Comparison of ENCODE assay signal across 10 cellular contexts in genomic region chr3:189652042-189652441, GRCh38. TPM values are rescaled to one million over a fixed set of nuclear protein-coding genes. Genes with fewer than 3 reads are reported as not detected.
A peak's percentile ranks its signal among the peaks of the same experiment; 100 is the strongest.
DNase-seq lines count a peak whose midpoint lies in the region; ATAC-seq and TF ChIP-seq lines count a peak whose summit lies in the region.
"Had no signal": no experiment of that assay in that cellular context is flagged by ENCODE, and none has a peak within 500 bp of the region (broad histone marks: within the 10 kb centered on the region; RNA-seq: fewer than 3 reads in every experiment).

No MANE protein-coding gene starts in this region.

- H2AFZ ChIP-seq in fibroblast of lung (ENCODE audit: low read length) = no peak overlapping the region

- peak; percentile 58 to 60 for TF ChIP-seq CTCF in fibroblast of lung (conservative IDR thresholded peaks at IDR 0.05 in 1 of 2, IDR thresholded peaks at IDR 0.05 in 1 of 2; ENCODE audit: low read depth in 1 of 2, low read length in 2 of 2)

- H3K4me2 ChIP-seq in fibroblast of lung (ENCODE audit: extremely low read depth, insufficient read depth, low read length) = no peak overlapping the region

- no peaks in the 10 kb centered on the region for H3K27me3 ChIP-seq in NT2/D1 (ENCODE audit: insufficient read depth, insufficient read length)
- no peaks in the 10 kb centered on the region for H3K27me3 ChIP-seq in fibroblast of lung (ENCODE audit: control insufficient read depth, insufficient read depth, low read length)

- H3K27ac ChIP-seq in fibroblast of lung (ENCODE audit: insufficient read depth, low read length) = no peak overlapping the region

- H3K9ac ChIP-seq in NT2/D1 (ENCODE audit: insufficient read length, low read depth) = no peak overlapping the region
- no peak overlapping the region for H3K9ac ChIP-seq in fibroblast of lung (ENCODE audit: insufficient read depth, low read length)

- no peaks in the 10 kb centered on the region for H4K20me1 ChIP-seq in fibroblast of lung (ENCODE audit: control insufficient read depth, extremely low read depth, insufficient read depth, low read length)

- H3K79me2 ChIP-seq in fibroblast of lung (ENCODE audit: control insufficient read depth, insufficient read depth, low read length) = no peaks in the 10 kb centered on the region

- no peaks in the 10 kb centered on the region for H3K36me3 ChIP-seq in NT2/D1 (ENCODE audit: insufficient read depth, insufficient read length, low read length)
- H3K36me3 ChIP-seq in fibroblast of lung (ENCODE audit: control insufficient read depth, insufficient read depth, low read length) = no peaks in the 10 kb centered on the region

- no peak for ATAC-seq in HG02938 (IDR thresholded peaks at IDR 0.05; ENCODE audit: unreplicated experiment)
- ATAC-seq: activated T-cell treated with anti-CD3 and anti-CD28 coated beads, Interleukin-2, amount 50 U/mL, for 72 hours had no signal

- H3K4me3 ChIP-seq in NT2/D1 (ENCODE audit: insufficient read length, low read depth) (no peak overlapping the region), fibroblast of lung (replicated peaks in 1 of 4; ENCODE audit: control extremely low read depth in 1 of 4, insufficient read depth in 1 of 4, low read depth in 3 of 4, low read length in 4 of 4) (no peak overlapping the region)

- DNase-seq in stimulated activated CD4-positive, alpha-beta T cell treated with anti-CD3 and anti-CD28 coated beads, Interleukin-15, amount 100 ng/mL, for 24 hours = peak; percentile 5
- DNase-seq in stimulated activated CD4-positive, alpha-beta T cell treated with anti-CD3 and anti-CD28 coated beads, Interleukin-12 subunit alpha, Interleukin-12 subunit beta, amount 100 ng/mL, for 4 hours = no peak
- DNase-seq in NT2/D1 (ENCODE audit: low read depth, low spot score) (peak; percentile 20), fibroblast of lung (ENCODE audit: low read depth in 2 of 2) (peak in 1 of 2 donors; percentile 8), HCEC 1CT (no peak), NCI-H187 (lab: John Stamatoyannopoulos, UW) (no peak), NCI-H1048 (lab: John Stamatoyannopoulos, UW) (no peak)
- DNase-seq: DMS153 had no signal

- H3K4me1 ChIP-seq in NT2/D1 (ENCODE audit: insufficient read depth, insufficient read length) = no peaks in the 10 kb centered on the region
- no peaks in the 10 kb centered on the region for H3K4me1 ChIP-seq in fibroblast of lung (ENCODE audit: control insufficient read depth, extremely low read depth, insufficient read depth, low read length)

- H3K9me3 ChIP-seq in NT2/D1 (ENCODE audit: insufficient read depth, low read length) = peaks cover 11% of the 10 kb centered on the region
- H3K9me3 ChIP-seq in fibroblast of lung (ENCODE audit: control insufficient read depth, insufficient read depth, low read depth, low read length) = no peaks in the 10 kb centered on the region

RNA-seq across cellular contexts. Expression of gene TP63, which starts 20.9 kb away (rescaled TPM):
- under 0.01 TPM in 1 of 2 replicates, not detected in the other for total RNA-seq in fibroblast of lung
- 0.06 TPM in 1 of 2 replicates, not detected in the other for polyA plus RNA-seq in fibroblast of lung
- polyA plus RNA-seq in fibroblast of lung (2012) = not detected in 2 replicates
- not detected in 2 replicates for polyA minus RNA-seq in fibroblast of lung (ENCODE audit: low replicate concordance)

Comparison
In these comparisons a context has a peak if more than half of its experiments do, and no peak if none do; other contexts are left out.
1. DNase-seq: peak in stimulated activated CD4-positive, alpha-beta T cell treated with anti-CD3 and anti-CD28 coated beads, Interleukin-15, amount 100 ng/mL, for 24 hours (single experiment) and NT2/D1 (single experiment); none in stimulated activated CD4-positive, alpha-beta T cell treated with anti-CD3 and anti-CD28 coated beads, Interleukin-12 subunit alpha, Interleukin-12 subunit beta, amount 100 ng/mL, for 4 hours (single experiment), HCEC 1CT (single experiment), NCI-H187 (0 of 2) and NCI-H1048 (single experiment).